17 cellular contexts compared by ENCODE assay signal in genomic region chr15:43953402-43953801, GRCh38.
DNase-seq lines count a peak whose midpoint lies in the region; ATAC-seq, FAIRE-seq and TF ChIP-seq lines count a peak whose summit lies in the region.
"Had no signal": no experiment of that assay in that cellular context is flagged by ENCODE, and none has a peak within 500 bp of the region (broad histone marks: within the 10 kb centered on the region; RNA-seq: fewer than 3 reads in every experiment).

No MANE protein-coding gene starts in this region.

- TF ChIP-seq POLR2A in GM12891 (IDR thresholded peaks at IDR 0.05; ENCODE audit: low read depth, low read length) = no peak

- H3K36me3 Mint-ChIP-seq in activated T-helper 1 cell treated with anti-CD3 and anti-CD28 coated beads, Interleukin-12 subunit alpha, Interleukin-12 subunit beta, Interleukin-2, Interleukin-4 antibody, amounts not matched to agents 30 ng/mL and 10 ng/mL and 1 ng/mL, durations not matched to agents 14 hours and 24 hours and 36 hours (ENCODE audit: low read depth) = no peaks in the 10 kb centered on the region
- H3K36me3 Mint-ChIP-seq in WTC11 = no peaks in the 10 kb centered on the region

- DNase-seq in GM12891 (ENCODE audit: insufficient read length, low spot score) (no peak), caudate nucleus (lab: John Stamatoyannopoulos, UW) (no peak), substantia nigra (lab: John Stamatoyannopoulos, UW) (no peak), NCI-H1092 (lab: John Stamatoyannopoulos, UW) (no peak), OCI-M1 (lab: John Stamatoyannopoulos, UW) (no peak), WTC11 (ENCODE audit: low spot score) (no peak)
- no peak for DNase-seq in activated T-helper 1 cell treated with anti-CD3 and anti-CD28 coated beads, Interleukin-12 subunit alpha, Interleukin-12 subunit beta, Interleukin-2, Interleukin-4 antibody, amounts not matched to agents 30 ng/mL and 10 ng/mL and 1 ng/mL, durations not matched to agents 14 hours and 24 hours and 36 hours (ENCODE audit: low spot score)
- DNase-seq: Calu3; CD4-positive, alpha-beta T cell; DMS 273 treated with DMSO at 0.1 percent for 48 hours; HFFc6 had no signal

- no peak overlapping the region for H3K4me3 Mint-ChIP-seq in activated T-helper 1 cell treated with anti-CD3 and anti-CD28 coated beads, Interleukin-12 subunit alpha, Interleukin-12 subunit beta, Interleukin-2, Interleukin-4 antibody, amounts not matched to agents 30 ng/mL and 10 ng/mL and 1 ng/mL, durations not matched to agents 14 hours and 24 hours and 36 hours
- H3K4me3 Mint-ChIP-seq in WTC11 = no peak overlapping the region
- H3K4me3 Mint-ChIP-seq: B cell; CD4-positive, alpha-beta T cell; HFFc6 had no signal

- intact Hi-C loops in activated T-helper 1 cell treated with anti-CD3 and anti-CD28 coated beads, Interleukin-12 subunit alpha, Interleukin-12 subunit beta, Interleukin-2, Interleukin-4 antibody, amounts not matched to agents 30 ng/mL and 10 ng/mL and 1 ng/mL, durations not matched to agents 14 hours and 24 hours and 36 hours (cut with micrococcal nuclease) = no loop called here

- no peak for TF ChIP-seq CTCF in WTC11 (IDR thresholded peaks at IDR 0.05)

- no peaks in the 10 kb centered on the region for H3K9me3 Mint-ChIP-seq in activated T-helper 1 cell treated with anti-CD3 and anti-CD28 coated beads, Interleukin-12 subunit alpha, Interleukin-12 subunit beta, Interleukin-2, Interleukin-4 antibody, amounts not matched to agents 30 ng/mL and 10 ng/mL and 1 ng/mL, durations not matched to agents 14 hours and 24 hours and 36 hours
- H3K9me3 Mint-ChIP-seq in WTC11 = no peaks in the 10 kb centered on the region
- H3K9me3 Mint-ChIP-seq: CD4-positive, alpha-beta T cell; HFFc6 had no signal

- H3K27me3 Mint-ChIP-seq in activated T-helper 1 cell treated with anti-CD3 and anti-CD28 coated beads, Interleukin-12 subunit alpha, Interleukin-12 subunit beta, Interleukin-2, Interleukin-4 antibody, amounts not matched to agents 30 ng/mL and 10 ng/mL and 1 ng/mL, durations not matched to agents 14 hours and 24 hours and 36 hours (ENCODE audit: insufficient read depth) = peaks cover 5% of the 10 kb centered on the region
- no peaks in the 10 kb centered on the region for H3K27me3 Mint-ChIP-seq in WTC11 (ENCODE audit: low read depth)

- peak overlapping the region; percentile 36 for H3K27ac Mint-ChIP-seq in activated T-helper 1 cell treated with anti-CD3 and anti-CD28 coated beads, Interleukin-12 subunit alpha, Interleukin-12 subunit beta, Interleukin-2, Interleukin-4 antibody, amounts not matched to agents 30 ng/mL and 10 ng/mL and 1 ng/mL, durations not matched to agents 14 hours and 24 hours and 36 hours
- H3K27ac Mint-ChIP-seq in WTC11 = no peak overlapping the region
- H3K27ac Mint-ChIP-seq: B cell; CD4-positive, alpha-beta T cell; HFFc6 had no signal

- peak; percentile 35 for FAIRE-seq in GM12891 (lab: Jason Lieb, UNC)
- FAIRE-seq: A204.1, GM12892, GM19239, H1 had no signal

- POLR2A ChIA-PET in WTC11 (lab: Charles Lee) = no interaction called here

- H3K4me1 Mint-ChIP-seq in activated T-helper 1 cell treated with anti-CD3 and anti-CD28 coated beads, Interleukin-12 subunit alpha, Interleukin-12 subunit beta, Interleukin-2, Interleukin-4 antibody, amounts not matched to agents 30 ng/mL and 10 ng/mL and 1 ng/mL, durations not matched to agents 14 hours and 24 hours and 36 hours (ENCODE audit: low read depth) = peaks cover 36% of the 10 kb centered on the region
- H3K4me1 Mint-ChIP-seq in WTC11 = peaks cover 15% of the 10 kb centered on the region

- CTCF ChIA-PET in WTC11 (lab: Charles Lee) = interaction anchor here (1.2 to 1.3 kb wide), 2 partner anchors 14 to 49 kb away, joined by 3 to 6 read pairs; no protein-coding TSS in a partner anchor

- peak overlapping the region; percentile 52 for H3K27ac ChIP-seq in caudate nucleus (ENCODE audit: low read depth, low read length)
- peak overlapping the region; percentile 2 for H3K27ac ChIP-seq in substantia nigra (ENCODE audit: low read depth, low read length, poor library complexity, severe bottlenecking)
- H3K27ac ChIP-seq: HL-60 had no signal

- no peak for ATAC-seq in WTC11

TF ChIP-seq in GM12891, 5 proteins besides CTCF, POLR2A, EP300 and RAD21:
- TF ChIP-seq TAF1 (IDR thresholded peaks at IDR 0.05; ENCODE audit: low read depth, low read length) = no peak
- TF ChIP-seq PAX5 (IDR thresholded peaks at IDR 0.05; ENCODE audit: insufficient read depth, low read length, severe bottlenecking) = no peak
- TF ChIP-seq POU2F2 (IDR thresholded peaks at IDR 0.05; ENCODE audit: low read depth, low read length) = no peak
- TF ChIP-seq SPI1 (IDR thresholded peaks at IDR 0.05; ENCODE audit: low read depth, low read length) = no peak
- no peak for TF ChIP-seq POLR2AphosphoS5 (IDR thresholded peaks at IDR 0.05; ENCODE audit: low read depth, low read length)

TF ChIP-seq in WTC11, 78 proteins besides CTCF, POLR2A, EP300 and RAD21:
- TF ChIP-seq ZNF416 (CRISPR knock-in tag; IDR thresholded peaks at IDR 0.05) = no peak
